1 cellular context compared by ENCODE assay signal in genomic region chr12:117151195-117152031, GRCh38.
TF ChIP-seq lines count a peak whose summit lies in the region.

No MANE protein-coding gene starts in this region.

TF ChIP-seq in K562, 482 proteins besides CTCF, POLR2A, EP300 and RAD21 (continued from another document):
- TF ChIP-seq PRDM10 (IDR thresholded peaks at IDR 0.05; ENCODE audit: partially characterized antibody) (peak; percentile 21), MYC (IDR thresholded peaks at IDR 0.05; ENCODE audit: low read depth, low read length) (no peak), MYC (CRISPR knock-in tag; IDR thresholded peaks at IDR 0.05; ENCODE audit: borderline replicate concordance, low read depth) (no peak), SMARCC2 (IDR thresholded peaks at IDR 0.05; ENCODE audit: low read depth) (0 out of 2 replicates have a peak, but pooled peaks have one; percentile 33), MTA3 (IDR thresholded peaks at IDR 0.05; ENCODE audit: borderline replicate concordance) (no peak), ZNF77 (CRISPR knock-in tag; IDR thresholded peaks at IDR 0.05) (no peak), NFE2 (IDR thresholded peaks at IDR 0.05; ENCODE audit: low read depth) (no peak), HMG20B (CRISPR knock-in tag; IDR thresholded peaks at IDR 0.05) (no peak), MAZ (CRISPR knock-in tag; conservative IDR thresholded peaks at IDR 0.05 in 1 of 2, IDR thresholded peaks at IDR 0.05 in 1 of 2) (peak in 1 of 2 experiments; percentile 35; a peak in 1 of 4 replicates), RBM39 (optimal IDR thresholded peaks at IDR 0.05; ENCODE audit: low read depth, low read length) (no peak)
